ENCODE assay signal across 6 cellular contexts in the genomic region with DNA sequence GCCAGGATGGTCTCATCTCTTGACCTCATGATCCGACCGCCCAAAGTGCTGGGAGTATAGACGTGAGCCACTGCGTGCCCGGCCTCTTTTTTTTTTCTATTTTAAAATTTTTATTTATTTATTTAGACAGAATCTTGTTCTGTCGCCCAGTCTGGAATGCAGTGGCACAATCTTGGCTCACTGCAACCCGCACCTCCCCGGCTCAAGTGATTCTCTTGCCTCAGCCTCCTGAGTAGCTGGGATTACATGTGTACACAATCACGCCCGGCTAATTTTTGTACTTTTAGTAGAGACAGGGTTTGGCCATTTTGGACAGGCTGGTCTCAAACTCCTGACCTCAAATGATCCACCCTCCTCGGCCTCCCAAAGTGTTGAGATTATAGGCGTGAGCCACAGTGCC.
DNase-seq lines count a peak whose midpoint lies in the region; ATAC-seq and TF ChIP-seq lines count a peak whose summit lies in the region.
"Not testable (repeated sequence)": the region's sequence is repeated elsewhere in the genome, so short reads cannot be mapped to it uniquely, and the experiment has no call there.

No MANE protein-coding gene starts in this region.

- not testable (repeated sequence) for H2AFZ ChIP-seq in SK-N-SH (ENCODE audit: low read depth); smooth muscle cell (ENCODE audit: low read depth)

- ATAC-seq in natural killer cell = not testable (repeated sequence)

- H3K9me3 ChIP-seq in Caco-2; SK-N-SH; smooth muscle cell (replicated peaks; ENCODE audit: low read depth): not testable (repeated sequence)

- not testable (repeated sequence) for H3K9me2 ChIP-seq in SK-N-SH

- H3K36me3 Mint-ChIP-seq in Caco-2 (ENCODE audit: insufficient read depth, unreplicated experiment) (peaks cover 19% of the 10 kb centered on the region), HFFc6 (ENCODE audit: low read depth) (peaks cover 50% of the 10 kb centered on the region)
- not testable (repeated sequence) for H3K36me3 Mint-ChIP-seq in natural killer cell

- H4K20me1 ChIP-seq in SK-N-SH (ENCODE audit: insufficient read depth) = peaks cover 10% of the 10 kb centered on the region
- peaks cover 44% of the 10 kb centered on the region for H4K20me1 ChIP-seq in smooth muscle cell (ENCODE audit: low read depth)

- peaks cover 24% of the 10 kb centered on the region for H3F3A ChIP-seq in SK-N-SH (replicated peaks; ENCODE audit: insufficient read depth)
- not testable (repeated sequence) for H3F3A ChIP-seq in smooth muscle cell (ENCODE audit: low read depth)

- H3K4me3 ChIP-seq in Caco-2 (ENCODE audit: low read depth, low read length); SK-N-SH (ENCODE audit: low read depth in 2 of 2, low read length in 1 of 2); smooth muscle cell: not testable (repeated sequence)

- not testable (repeated sequence) for H3K9me3 Mint-ChIP-seq in Caco-2 (ENCODE audit: unreplicated experiment); HFFc6; natural killer cell

- H3K9ac ChIP-seq in SK-N-SH; smooth muscle cell (ENCODE audit: low read depth): not testable (repeated sequence)

- not testable (repeated sequence) for H3K27me3 ChIP-seq in Caco-2 (replicated peaks; ENCODE audit: control insufficient read depth, insufficient read depth, low read length); SK-N-SH (ENCODE audit: insufficient read depth); smooth muscle cell (ENCODE audit: low read depth)

- CTCF ChIA-PET in Caco-2 (lab: Charles Lee) (interaction anchor here (1.0 to 1.6 kb wide), 6 partner anchors 10 to 266 kb away, joined by 3 to 8 read pairs (median 3); a partner anchor contains a TSS), SK-N-SH (lab: Yijun Ruan, JAX) (interaction anchor here (1.2 kb wide), 1 partner anchor 15 kb away, joined by 5 read pairs; no protein-coding TSS in a partner anchor)

- peak overlapping the region in 1 of 2 experiments; percentile 74; a peak in 2 of 4 replicates for H3K27ac ChIP-seq in SK-N-SH (ENCODE audit: low read depth in 2 of 2, low read length in 1 of 2)
- H3K27ac ChIP-seq in epithelial cell of prostate = peak overlapping the region; percentile 23
- H3K27ac ChIP-seq in smooth muscle cell (ENCODE audit: low read depth) = peak overlapping the region; percentile 78

- H3K27ac Mint-ChIP-seq in Caco-2 (ENCODE audit: unreplicated experiment) (peak overlapping the region; percentile 36), HFFc6 (peak overlapping the region; percentile 70), natural killer cell (peak overlapping the region; percentile 3 to 64)

- not testable (repeated sequence) for TF ChIP-seq CTCF in Caco-2 (IDR thresholded peaks at IDR 0.05; ENCODE audit: insufficient read depth in 1 of 2, low read depth in 1 of 2, low read length in 1 of 2, severe bottlenecking in 1 of 2, unreplicated experiment in 1 of 2); HFFc6 (IDR thresholded peaks at IDR 0.05); SK-N-SH (IDR thresholded peaks at IDR 0.05); natural killer cell (IDR thresholded peaks at IDR 0.05); smooth muscle cell (IDR thresholded peaks at IDR 0.05; ENCODE audit: borderline replicate concordance, insufficient read depth, poor library complexity, severe bottlenecking)

- H3K4me1 Mint-ChIP-seq in Caco-2 (ENCODE audit: low read depth, unreplicated experiment) (peaks cover 15% of the 10 kb centered on the region), HFFc6 (ENCODE audit: low read depth) (peaks cover 76% of the 10 kb centered on the region), natural killer cell (peaks cover 59 to 63% of the 10 kb centered on the region in 2 donors)

- H3K36me3 ChIP-seq in Caco-2 (ENCODE audit: control insufficient read depth, insufficient read depth, low read length) = not testable (repeated sequence)
- peaks cover 5 to 36% of the 10 kb centered on the region in 2 experiments for H3K36me3 ChIP-seq in SK-N-SH (replicated peaks in 1 of 2; ENCODE audit: control insufficient read depth in 1 of 2, insufficient read depth in 2 of 2, low read length in 1 of 2)
- peaks cover 13% of the 10 kb centered on the region for H3K36me3 ChIP-seq in smooth muscle cell (ENCODE audit: low read depth)

- not testable (repeated sequence) for H3K4me3 Mint-ChIP-seq in Caco-2 (ENCODE audit: unreplicated experiment); natural killer cell
- H3K4me3 Mint-ChIP-seq in HFFc6 = peak overlapping the region; percentile 18; the same call in 1 of the 2 replicates

- 94% methylated on average over 12 of the region's 12 CpGs for WGBS in SK-N-SH (ENCODE audit: low lambda C conversion rate)
- WGBS in smooth muscle cell (ENCODE audit: low lambda C conversion rate) = 98% methylated on average over 12 of the region's 12 CpGs

- intact Hi-C loops in Caco-2 (cut with micrococcal nuclease; ENCODE audit: unreplicated experiment); natural killer cell (cut with micrococcal nuclease): not testable (repeated sequence)

- H3K79me2 ChIP-seq in SK-N-SH (ENCODE audit: insufficient read depth) (peaks cover 78% of the 10 kb centered on the region), smooth muscle cell (ENCODE audit: low read depth) (peaks cover 78% of the 10 kb centered on the region)

- BruUV-seq in Caco-2 (replicated peaks; lab: Mats Ljungman, UMichigan) = not testable (repeated sequence)

- not testable (repeated sequence) for TF ChIP-seq EP300 in SK-N-SH (IDR thresholded peaks at IDR 0.05; ENCODE audit: borderline replicate concordance in 1 of 2, low read depth in 1 of 2, low read length in 1 of 2)

- POLR2A ChIA-PET in Caco-2 (lab: Charles Lee) = interaction anchor here (0.5 kb wide), 1 partner anchor 20 kb away, joined by 3 read pairs; no protein-coding TSS in a partner anchor
- POLR2A ChIA-PET in SK-N-SH (lab: Yijun Ruan, JAX) = not testable (repeated sequence)

- DNase-seq in Caco-2; HFFc6; SK-N-SH; epithelial cell of prostate (ENCODE audit: low read depth, low spot score); natural killer cell; smooth muscle cell (lab: John Stamatoyannopoulos, UW; ENCODE audit: unreplicated experiment): not testable (repeated sequence)

- peaks cover 20% of the 10 kb centered on the region for H3K4me1 ChIP-seq in Caco-2
- H3K4me1 ChIP-seq in SK-N-SH (ENCODE audit: control insufficient read depth in 1 of 2, insufficient read depth in 2 of 2, low read depth in 1 of 2, low read length in 1 of 2); smooth muscle cell (ENCODE audit: low read depth): not testable (repeated sequence)

- H3K4me2 ChIP-seq in SK-N-SH = peak overlapping the region; percentile 32; the same call in 1 of the 2 replicates
- not testable (repeated sequence) for H3K4me2 ChIP-seq in smooth muscle cell

- H3K27me3 Mint-ChIP-seq in Caco-2 (ENCODE audit: insufficient read depth, unreplicated experiment); HFFc6 (ENCODE audit: insufficient read depth); natural killer cell (ENCODE audit: low read depth in 2 of 2): not testable (repeated sequence)

- TF ChIP-seq RAD21 in SK-N-SH (IDR thresholded peaks at IDR 0.05; ENCODE audit: low read length) = not testable (repeated sequence)
